Comparison of ENCODE assay signal across 8 cellular contexts in genomic region chr7:37201003-37201875, GRCh38.
A peak's percentile ranks its signal among the peaks of the same experiment; 100 is the strongest.
DNase-seq lines count a peak whose midpoint lies in the region; ATAC-seq, FAIRE-seq and TF ChIP-seq lines count a peak whose summit lies in the region.

No MANE protein-coding gene starts in this region.

- H3K9me3 ChIP-seq in DOHH2 (ENCODE audit: control insufficient read depth, insufficient read depth, low read length) (no peaks in the 10 kb centered on the region), HepG2 (ENCODE audit: low read length) (no peaks in the 10 kb centered on the region)

- H2AFZ ChIP-seq in HepG2 (ENCODE audit: low read length): no peak overlapping the region

- TF ChIP-seq POLR2A in HepG2 (IDR thresholded peaks at IDR 0.05; ENCODE audit: insufficient read depth in 1 of 2, low read depth in 2 of 2, low read length in 2 of 2): no peak

- DNase-seq in NCI-H226: peak; percentile 58
- peak; percentile 30 to 41 for DNase-seq in activated CD4-positive, alpha-beta T cell treated with anti-CD3 and anti-CD28 coated beads for 4 hours
- DNase-seq in dermis blood vessel endothelial cell: peak; percentile 90
- peak; percentile 64 for DNase-seq in HepG2 (ENCODE audit: low spot score)
- DNase-seq in stimulated activated CD4-positive, alpha-beta T cell treated with anti-CD3 and anti-CD28 coated beads, Interleukin-4, amount 100 ng/mL, for 1 hour: peak; percentile 40

- H3K27me3 ChIP-seq in DOHH2 (ENCODE audit: control insufficient read depth, low read length) (no peaks in the 10 kb centered on the region), HepG2 (ENCODE audit: control insufficient read depth in 1 of 2, insufficient read depth in 2 of 2, low read length in 2 of 2) (no peaks in the 10 kb centered on the region)

- CTCF ChIA-PET in HepG2 (lab: Yijun Ruan, JAX; ENCODE audit: low intra/inter-chr PET ratio, low total read pairs): interaction anchor here (1.2 to 4.6 kb wide), 7 partner anchors 19 to 760 kb away, joined by 3 to 51 read pairs (median 7); no protein-coding TSS in a partner anchor

- TF ChIP-seq EP300 in HepG2 (IDR thresholded peaks at IDR 0.05; ENCODE audit: low read depth in 2 of 2, low read length in 2 of 2): no peak
- TF ChIP-seq EP300 in HepG2 (CRISPR knock-in tag; IDR thresholded peaks at IDR 0.05; ENCODE audit: borderline replicate concordance): no peak

- H3K9me2 ChIP-seq in DOHH2 (replicated peaks; ENCODE audit: control insufficient read depth, low read length): no peaks in the 10 kb centered on the region

- no peak overlapping the region for H3K27ac ChIP-seq in DOHH2 (ENCODE audit: low read depth, low read length)
- no peak overlapping the region for H3K27ac ChIP-seq in HepG2 (ENCODE audit: extremely low read length, insufficient read depth, low read length)

- peaks cover 3% of the 10 kb centered on the region; the same call in 1 of the 2 replicates for H3F3A ChIP-seq in DOHH2 (ENCODE audit: control insufficient read depth, insufficient read depth)

- H3K79me2 ChIP-seq in DOHH2 (ENCODE audit: control insufficient read depth, low read length): no peaks in the 10 kb centered on the region
- H3K79me2 ChIP-seq in HepG2 (ENCODE audit: insufficient read depth, low read length): no peaks in the 10 kb centered on the region

- H3K4me3 ChIP-seq in DOHH2 (ENCODE audit: low read length) (no peak overlapping the region), HepG2 (replicated peaks in 1 of 3; ENCODE audit: insufficient read depth in 1 of 3, low read depth in 2 of 3, low read length in 3 of 3) (no peak overlapping the region)

- peak; percentile 86 for TF ChIP-seq RAD21 in HepG2 (CRISPR knock-in tag; IDR thresholded peaks at IDR 0.05)

- POLR2A ChIA-PET in HepG2 (lab: Yijun Ruan, JAX): no interaction called here

- no peak overlapping the region for H3K4me2 ChIP-seq in DOHH2 (ENCODE audit: low read length)
- H3K4me2 ChIP-seq in HepG2 (ENCODE audit: low read depth, low read length): peak overlapping the region; percentile 41

- FAIRE-seq in HepG2 (lab: Jason Lieb, UNC): peak; percentile 95

- ATAC-seq in HG02759 (IDR thresholded peaks at IDR 0.05; ENCODE audit: unreplicated experiment) (peak; percentile 72), HepG2 (peak; percentile 83), HG03469 (IDR thresholded peaks at IDR 0.05; ENCODE audit: unreplicated experiment) (no peak)

- H3K4me1 ChIP-seq in DOHH2 (ENCODE audit: control insufficient read depth, low read length): peaks cover 12% of the 10 kb centered on the region
- peaks cover 45% of the 10 kb centered on the region for H3K4me1 ChIP-seq in HepG2 (ENCODE audit: insufficient read depth, low read length)

- no peak overlapping the region for H3K9ac ChIP-seq in HepG2 (ENCODE audit: insufficient read depth, low read depth, low read length)

- intact Hi-C loops in HepG2 (cut with micrococcal nuclease; ENCODE audit: unreplicated experiment): loop anchor here (1.0 kb wide), 3 partner anchors 714 to 760 kb away; no protein-coding TSS in a partner anchor

- TF ChIP-seq CTCF in DOHH2 (IDR thresholded peaks at IDR 0.05; ENCODE audit: low read depth, low read length, poor library complexity, severe bottlenecking): peak; percentile 98
- TF ChIP-seq CTCF in HepG2 (CRISPR knock-in tag; IDR thresholded peaks at IDR 0.05): peak; percentile 94

- WGBS in HepG2 (ENCODE audit: low lambda C conversion rate): 2% methylated on average over 6 of the region's 6 CpGs

- in situ Hi-C loops in HepG2 (cut with HindIII; ENCODE audit: extremely low pct_ligation_motif_present, low pct_unique_long_range_greater_than_20kb): loop anchor here (5.0 to 25.0 kb wide), 2 partner anchors 311 to 714 kb away; no protein-coding TSS in a partner anchor

- H3K36me3 ChIP-seq in DOHH2 (ENCODE audit: control insufficient read depth, low read length) (peaks cover 32% of the 10 kb centered on the region), HepG2 (replicated peaks in 1 of 2; ENCODE audit: control insufficient read depth in 1 of 2, insufficient read depth in 2 of 2, low read length in 2 of 2) (no peaks in the 10 kb centered on the region)

- no TSS peak for BruUV-seq in HepG2 (replicated peaks; lab: Mats Ljungman, UMichigan)

- H4K20me1 ChIP-seq in DOHH2 (ENCODE audit: control insufficient read depth, insufficient read depth, low read depth, low read length): peaks cover 11% of the 10 kb centered on the region; the same call in 1 of the 2 replicates
- no peaks in the 10 kb centered on the region for H4K20me1 ChIP-seq in HepG2 (ENCODE audit: insufficient read depth, low read length)

TF ChIP-seq in HepG2, 621 proteins besides CTCF, POLR2A, EP300 and RAD21 (continues in another document):
- TF ChIP-seq STAG1 (CRISPR knock-in tag; IDR thresholded peaks at IDR 0.05): peak; percentile 98
- no peak for TF ChIP-seq PHF21A (CRISPR knock-in tag; IDR thresholded peaks at IDR 0.05)
- no peak for TF ChIP-seq GATAD1 (CRISPR knock-in tag; IDR thresholded peaks at IDR 0.05)
- no peak for TF ChIP-seq ELF3 (CRISPR knock-in tag; IDR thresholded peaks at IDR 0.05)
- no peak for TF ChIP-seq ZNF317 (CRISPR knock-in tag; IDR thresholded peaks at IDR 0.05)
- TF ChIP-seq ZNF501 (CRISPR knock-in tag; IDR thresholded peaks at IDR 0.05): peak; percentile 49; the same call in 1 of the 2 replicates
- no peak for TF ChIP-seq ZNF563 (CRISPR knock-in tag; IDR thresholded peaks at IDR 0.05)
- 0 out of 2 replicates have a peak, but pooled peaks have one; percentile 30 for TF ChIP-seq MIER3 (CRISPR knock-in tag; IDR thresholded peaks at IDR 0.05; ENCODE audit: borderline replicate concordance)
- peak; percentile 22; the same call in 1 of the 2 replicates for TF ChIP-seq KDM2A (CRISPR knock-in tag; IDR thresholded peaks at IDR 0.05; ENCODE audit: borderline replicate concordance, low read depth)
- no peak for TF ChIP-seq ZNF329 (CRISPR knock-in tag; IDR thresholded peaks at IDR 0.05; ENCODE audit: low read depth)
- no peak for TF ChIP-seq ZNF24 (IDR thresholded peaks at IDR 0.05)
- TF ChIP-seq ZNF614 (CRISPR knock-in tag; IDR thresholded peaks at IDR 0.05; ENCODE audit: borderline replicate concordance): no peak
- TF ChIP-seq XRCC5 (optimal IDR thresholded peaks at IDR 0.05; ENCODE audit: low read length): peak; percentile 75
- TF ChIP-seq ZNF337 (CRISPR knock-in tag; IDR thresholded peaks at IDR 0.05; ENCODE audit: borderline replicate concordance, low read depth): no peak
- TF ChIP-seq ZBTB25 (CRISPR knock-in tag; IDR thresholded peaks at IDR 0.05): no peak
- no peak for TF ChIP-seq SMAD3 (CRISPR knock-in tag; IDR thresholded peaks at IDR 0.05)
- TF ChIP-seq IRX3 (CRISPR knock-in tag; IDR thresholded peaks at IDR 0.05; ENCODE audit: borderline replicate concordance, low read depth): no peak
- TF ChIP-seq KDM1A (CRISPR knock-in tag; IDR thresholded peaks at IDR 0.05): no peak
- TF ChIP-seq SNAI1 (CRISPR knock-in tag; IDR thresholded peaks at IDR 0.05; ENCODE audit: borderline replicate concordance): no peak
- TF ChIP-seq HNF1B (CRISPR knock-in tag; IDR thresholded peaks at IDR 0.05): peak; percentile 50; the same call in 1 of the 2 replicates
- TF ChIP-seq E2F5 (CRISPR knock-in tag; conservative IDR thresholded peaks at IDR 0.05): no peak
- no peak for TF ChIP-seq HDAC6 (IDR thresholded peaks at IDR 0.05; ENCODE audit: low read depth, low read length)
- no peak for TF ChIP-seq GTF2F1 (IDR thresholded peaks at IDR 0.05; ENCODE audit: low read length)
- no peak for TF ChIP-seq DMAP1 (CRISPR knock-in tag; IDR thresholded peaks at IDR 0.05)
- no peak for TF ChIP-seq NFE2L2 (IDR thresholded peaks at IDR 0.05; ENCODE audit: low read length)
- no peak for TF ChIP-seq SNAPC2 (CRISPR knock-in tag; IDR thresholded peaks at IDR 0.05)

Comparison
In these comparisons a context has a peak if more than half of its experiments do, and no peak if none do; other contexts are left out.
1. DNase-seq: peak in every context shown above with its lines; median percentile 90 in dermis blood vessel endothelial cell; 64 in HepG2; 58 in NCI-H226; 40 in stimulated activated CD4-positive, alpha-beta T cell treated with anti-CD3 and anti-CD28 coated beads, Interleukin-4, amount 100 ng/mL, for 1 hour; 36 in activated CD4-positive, alpha-beta T cell treated with anti-CD3 and anti-CD28 coated beads for 4 hours.